Comparison of ENCODE assay signal across 9 cellular contexts in genomic region chr19:15249912-15250634, GRCh38. TPM values are rescaled to one million over a fixed set of nuclear protein-coding genes. Genes with fewer than 3 reads are reported as not detected.
DNase-seq lines count a peak whose midpoint lies in the region; ATAC-seq, FAIRE-seq and TF ChIP-seq lines count a peak whose summit lies in the region.
"Had no signal": no experiment of that assay in that cellular context is flagged by ENCODE, and none has a peak within 500 bp of the region (broad histone marks: within the 10 kb centered on the region; RNA-seq: fewer than 3 reads in every experiment).

No MANE protein-coding gene starts in this region.

- intact Hi-C loops in breast epithelium (cut with DNase I; ENCODE audit: low total_unique reads): loop anchor here (10.0 kb wide), 1 partner anchor 65 kb away; no protein-coding TSS in a partner anchor

- no peaks in the 10 kb centered on the region for H3K9me2 ChIP-seq in GM23248 (ENCODE audit: insufficient read depth)

- no peak overlapping the region for H3K4me3 Mint-ChIP-seq in T-cell
- H3K4me3 Mint-ChIP-seq: activated naive CD4-positive, alpha-beta T cell treated with anti-CD3 and anti-CD28 coated beads, Interleukin-2, amount 50 U/mL, for 24 hours had no signal

- H3K4me3 ChIP-seq in GM23248 (peak overlapping the region; percentile 42), breast epithelium (peak overlapping the region in 1 of 3 donors; percentile 51), small intestine (ENCODE audit: low read depth in 1 of 2, low read length in 2 of 2) (no peak overlapping the region)

- H3K27me3 ChIP-seq in GM23248 (replicated peaks; ENCODE audit: insufficient read depth) (no peaks in the 10 kb centered on the region), breast epithelium (no peaks in the 10 kb centered on the region), small intestine (ENCODE audit: control insufficient read depth in 2 of 2, insufficient read depth in 2 of 2, low read length in 2 of 2) (no peaks in the 10 kb centered on the region)

- TF ChIP-seq CTCF in breast epithelium (IDR thresholded peaks at IDR 0.05): no peak

- H4K20me1 ChIP-seq in GM23248 (ENCODE audit: insufficient read depth): no peaks in the 10 kb centered on the region

- peaks cover 44% of the 10 kb centered on the region for H3F3A ChIP-seq in GM23248 (ENCODE audit: insufficient read depth)

- H3K9ac ChIP-seq in GM23248: peak overlapping the region; percentile 95

- POLR2A ChIA-PET in T-cell (lab: Charles Lee): no interaction called here

- DNase-seq in GM23248: peak; percentile 97
- peak in 1 of 2 donors; percentile 44 for DNase-seq in breast epithelium (ENCODE audit: low spot score in 2 of 2)
- peak; percentile 70 for DNase-seq in islet precursor cell
- DNase-seq in small intestine: no peak
- DNase-seq in T-cell: no peak
- DNase-seq in activated gamma-delta T cell treated with Interleukin-2 at 50 U/mL for 16 hours: no peak
- DNase-seq in NCI-H2227 treated with DMSO at 0.1 percent for 48 hours (lab: John Stamatoyannopoulos, UW): no peak
- no peak for DNase-seq in globus pallidus (ENCODE audit: low spot score)

- CTCF ChIA-PET in T-cell (lab: Charles Lee): interaction anchor here in 1 of 2 donors (0.5 to 0.6 kb wide), 2 partner anchors 74 to 134 kb away, joined by 3 to 16 read pairs; no protein-coding TSS in a partner anchor

- in situ Hi-C loops in GM23248 (cut with MboI): loop anchor here (10.0 kb wide), 1 partner anchor 65 kb away; no protein-coding TSS in a partner anchor

- peaks cover 0 to 8% (median 0%) of the 10 kb centered on the region in 3 donors for H3K4me1 Mint-ChIP-seq in T-cell
- H3K4me1 Mint-ChIP-seq: activated naive CD4-positive, alpha-beta T cell treated with anti-CD3 and anti-CD28 coated beads, Interleukin-2, amount 50 U/mL, for 24 hours had no signal

- H3K79me2 ChIP-seq in GM23248 (ENCODE audit: insufficient read depth): peaks cover 67% of the 10 kb centered on the region

- H3K9me3 ChIP-seq in GM23248 (ENCODE audit: low read depth) (no peaks in the 10 kb centered on the region), breast epithelium (no peaks in the 10 kb centered on the region), small intestine (ENCODE audit: control insufficient read depth, low read depth) (no peaks in the 10 kb centered on the region)

- no peaks in the 10 kb centered on the region for H3K9me3 Mint-ChIP-seq in T-cell
- H3K9me3 Mint-ChIP-seq: activated naive CD4-positive, alpha-beta T cell treated with anti-CD3 and anti-CD28 coated beads, Interleukin-2, amount 50 U/mL, for 24 hours had no signal

- TF ChIP-seq POLR2A in breast epithelium (IDR thresholded peaks at IDR 0.05): no peak

- WGBS in GM23248 (ENCODE audit: low coverage in 1 of 2, low lambda C conversion rate in 2 of 2, missing lambda C conversion rate in 2 of 2), 2 experiments: 9 to 10% methylated on average over 15 of the region's 15 CpGs
- 52 to 82% (median 80%) methylated on average over 15 of the region's 15 CpGs for WGBS in small intestine, 3 donors

- H3K36me3 ChIP-seq in GM23248 (ENCODE audit: low read depth) (peaks cover 21% of the 10 kb centered on the region; the same call in 1 of the 2 replicates), breast epithelium (peaks cover 4% of the 10 kb centered on the region), small intestine (ENCODE audit: control insufficient read depth in 2 of 2, insufficient read depth in 2 of 2, low read length in 2 of 2) (peaks cover 18 to 29% of the 10 kb centered on the region in 2 donors)

- peak overlapping the region; percentile 100 for H3K27ac ChIP-seq in GM23248
- peak overlapping the region; percentile 81 to 88 for H3K27ac ChIP-seq in breast epithelium
- peak overlapping the region; percentile 65 to 87 for H3K27ac ChIP-seq in small intestine (ENCODE audit: low read depth in 1 of 2, low read length in 1 of 2)

- no peaks in the 10 kb centered on the region for H3K27me3 Mint-ChIP-seq in T-cell
- H3K27me3 Mint-ChIP-seq: activated naive CD4-positive, alpha-beta T cell treated with anti-CD3 and anti-CD28 coated beads, Interleukin-2, amount 50 U/mL, for 24 hours had no signal

- H3K27ac Mint-ChIP-seq in T-cell: no peak overlapping the region
- H3K27ac Mint-ChIP-seq: activated naive CD4-positive, alpha-beta T cell treated with anti-CD3 and anti-CD28 coated beads, Interleukin-2, amount 50 U/mL, for 24 hours had no signal

- peak overlapping the region; percentile 84 for H3K4me2 ChIP-seq in GM23248 (ENCODE audit: unreplicated experiment)

- no peak for ATAC-seq in T-cell (replicated peaks in 1 of 4)

- peaks cover 51% of the 10 kb centered on the region for H3K36me3 Mint-ChIP-seq in T-cell

- H2AFZ ChIP-seq in GM23248: no peak overlapping the region

- FAIRE-seq in small intestine (lab: Jason Lieb, UNC): no peak

- H3K4me1 ChIP-seq in GM23248 (ENCODE audit: insufficient read depth) (peaks cover 41% of the 10 kb centered on the region), breast epithelium (peaks cover 36 to 39% of the 10 kb centered on the region in 2 donors), small intestine (ENCODE audit: control insufficient read depth in 2 of 2, insufficient read depth in 1 of 2, low read depth in 1 of 2, low read length in 1 of 2) (peaks cover 7 to 8% of the 10 kb centered on the region in 2 donors)

RNA-seq across cellular contexts. Expression of gene EPHX3, which starts 17.8 kb away (rescaled TPM):
- total RNA-seq in GM23248 (2014; rRNA removed; shearing (Covaris generic)): not detected in 2 replicates
- polyA plus RNA-seq in GM23248 (2016; fragmentation: Nextera tagmentation; extraction: Ambion mirVana) (not detected in 2 replicates), small intestine (under 1 TPM in 1 of 3 donors, not detected in 2; 0.76 TPM)
- total RNA-seq in breast epithelium (under 1 TPM in 1 of 3 donors, not detected in 2; 0.29 TPM), T-cell (under 1 TPM in 1 of 5 donors, not detected in 4; 0.23 TPM)

RNA-seq across cellular contexts. Expression of gene NOTCH3, which starts 49.3 kb away (rescaled TPM):
- total RNA-seq in GM23248 (2014; rRNA removed; shearing (Covaris generic)): 66.1 and 66.9 TPM in 2 replicates
- polyA plus RNA-seq in GM23248 (2016; fragmentation: Nextera tagmentation; extraction: Ambion mirVana): 15.4 and 16.0 TPM in 2 replicates
- 10 to 100 TPM; 22.0 to 36.4 (median 22.7) TPM for total RNA-seq in breast epithelium
- 10 to 100 TPM in 1 of 3 donors, 1 to 10 TPM in 1, under 1 TPM in 1; 0.45 to 15.6 (median 1.9) TPM for polyA plus RNA-seq in small intestine
- total RNA-seq in T-cell: under 1 TPM in 4 of 5 donors, not detected in 1; 0.16 to 0.85 (median 0.48) TPM

Comparison
In these comparisons a context has a peak if more than half of its experiments do, and no peak if none do; other contexts are left out.
1. DNase-seq: peak in GM23248 (single experiment) and islet precursor cell (single experiment); none in small intestine (single experiment), T-cell (0 of 34), activated gamma-delta T cell treated with Interleukin-2 at 50 U/mL for 16 hours (single experiment), NCI-H2227 treated with DMSO at 0.1 percent for 48 hours (single experiment) and globus pallidus (single experiment).
2. RNA of gene NOTCH3, which starts 49.3 kb away (total RNA-seq): 66.1 to 66.9 TPM in GM23248 and 22.0 to 36.4 TPM in breast epithelium; 0.16 to 0.85 TPM in T-cell; every median in the first group is over 10 times any median in the second.
3. Peak in every context shown above with its lines, with median percentiles within 50 percentile points of each other: H3K27ac ChIP-seq.